In genomic region chr18:58223717-58224424, GRCh38 we compare ENCODE assay signal across 2 cellular contexts.
TF ChIP-seq lines count a peak whose summit lies in the region.

No MANE protein-coding gene starts in this region.

TF ChIP-seq in A549, 52 proteins besides CTCF, POLR2A, EP300 and RAD21 (continued from another document):
- TF ChIP-seq EHMT2 (IDR thresholded peaks at IDR 0.05; ENCODE audit: low read depth) = no peak
- no peak for TF ChIP-seq POLR2AphosphoS2 (conservative IDR thresholded peaks at IDR 0.05; ENCODE audit: low read length)
- 0 out of 2 replicates have a peak, but pooled peaks have one; percentile 31 for TF ChIP-seq USF2 (IDR thresholded peaks at IDR 0.05)
- no peak for TF ChIP-seq TFCP2L1 (CRISPR knock-in tag; IDR thresholded peaks at IDR 0.05)
- no peak for TF ChIP-seq KDM5A (IDR thresholded peaks at IDR 0.05)
- no peak for TF ChIP-seq ZSCAN20 (CRISPR knock-in tag; IDR thresholded peaks at IDR 0.05)
- 0 out of 2 replicates have a peak, but pooled peaks have one; percentile 28 for TF ChIP-seq HOXB5 (CRISPR knock-in tag; IDR thresholded peaks at IDR 0.05)
- TF ChIP-seq ZC3H11A (IDR thresholded peaks at IDR 0.05) = no peak
- TF ChIP-seq ZNF302 (CRISPR knock-in tag; IDR thresholded peaks at IDR 0.05) = no peak
- TF ChIP-seq, protein P1, sequence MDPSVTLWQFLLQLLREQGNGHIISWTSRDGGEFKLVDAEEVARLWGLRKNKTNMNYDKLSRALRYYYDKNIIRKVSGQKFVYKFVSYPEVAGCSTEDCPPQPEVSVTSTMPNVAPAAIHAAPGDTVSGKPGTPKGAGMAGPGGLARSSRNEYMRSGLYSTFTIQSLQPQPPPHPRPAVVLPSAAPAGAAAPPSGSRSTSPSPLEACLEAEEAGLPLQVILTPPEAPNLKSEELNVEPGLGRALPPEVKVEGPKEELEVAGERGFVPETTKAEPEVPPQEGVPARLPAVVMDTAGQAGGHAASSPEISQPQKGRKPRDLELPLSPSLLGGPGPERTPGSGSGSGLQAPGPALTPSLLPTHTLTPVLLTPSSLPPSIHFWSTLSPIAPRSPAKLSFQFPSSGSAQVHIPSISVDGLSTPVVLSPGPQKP (IDR thresholded peaks at IDR 0.05; ENCODE audit: low read depth, low read length) = no peak
- TF ChIP-seq, protein P2, sequence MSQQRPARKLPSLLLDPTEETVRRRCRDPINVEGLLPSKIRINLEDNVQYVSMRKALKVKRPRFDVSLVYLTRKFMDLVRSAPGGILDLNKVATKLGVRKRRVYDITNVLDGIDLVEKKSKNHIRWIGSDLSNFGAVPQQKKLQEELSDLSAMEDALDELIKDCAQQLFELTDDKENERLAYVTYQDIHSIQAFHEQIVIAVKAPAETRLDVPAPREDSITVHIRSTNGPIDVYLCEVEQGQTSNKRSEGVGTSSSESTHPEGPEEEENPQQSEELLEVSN (IDR thresholded peaks at IDR 0.05; ENCODE audit: borderline replicate concordance, low read depth) = no peak
- TF ChIP-seq ZFP36 (IDR thresholded peaks at IDR 0.05; ENCODE audit: borderline replicate concordance, partially characterized antibody) = no peak
- no peak for TF ChIP-seq HOXB13 (CRISPR knock-in tag; IDR thresholded peaks at IDR 0.05; ENCODE audit: low read depth)
- peak; percentile 65; the same call in 1 of the 2 replicates for TF ChIP-seq BHLHE40 (IDR thresholded peaks at IDR 0.05; ENCODE audit: low read depth, low read length)
- TF ChIP-seq, protein P3, sequence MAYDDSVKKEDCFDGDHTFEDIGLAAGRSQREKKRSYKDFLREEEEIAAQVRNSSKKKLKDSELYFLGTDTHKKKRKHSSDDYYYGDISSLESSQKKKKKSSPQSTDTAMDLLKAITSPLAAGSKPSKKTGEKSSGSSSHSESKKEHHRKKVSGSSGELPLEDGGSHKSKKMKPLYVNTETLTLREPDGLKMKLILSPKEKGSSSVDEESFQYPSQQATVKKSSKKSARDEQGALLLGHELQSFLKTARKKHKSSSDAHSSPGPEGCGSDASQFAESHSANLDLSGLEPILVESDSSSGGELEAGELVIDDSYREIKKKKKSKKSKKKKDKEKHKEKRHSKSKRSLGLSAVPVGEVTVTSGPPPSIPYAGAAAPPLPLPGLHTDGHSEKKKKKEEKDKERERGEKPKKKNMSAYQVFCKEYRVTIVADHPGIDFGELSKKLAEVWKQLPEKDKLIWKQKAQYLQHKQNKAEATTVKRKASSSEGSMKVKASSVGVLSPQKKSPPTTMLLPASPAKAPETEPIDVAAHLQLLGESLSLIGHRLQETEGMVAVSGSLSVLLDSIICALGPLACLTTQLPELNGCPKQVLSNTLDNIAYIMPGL (CRISPR knock-in tag; IDR thresholded peaks at IDR 0.05; ENCODE audit: borderline replicate concordance) = no peak
- peak; percentile 57; the same call in 1 of the 2 replicates for TF ChIP-seq GATA3 (IDR thresholded peaks at IDR 0.05; ENCODE audit: borderline replicate concordance)
- TF ChIP-seq FOSL2 (IDR thresholded peaks at IDR 0.05) = peak; percentile 71; the same call in 1 of the 2 replicates
- TF ChIP-seq FOSL2 (CRISPR knock-in tag; IDR thresholded peaks at IDR 0.05) = peak; percentile 88
- peak in 1 of 2 experiments; percentile 39; a peak in 2 of 5 replicates for TF ChIP-seq JUN (IDR thresholded peaks at IDR 0.05)
- no peak for TF ChIP-seq HEYL (CRISPR knock-in tag; IDR thresholded peaks at IDR 0.05)
- TF ChIP-seq JUNB (IDR thresholded peaks at IDR 0.05) = peak; percentile 76
- TF ChIP-seq, protein P4, sequence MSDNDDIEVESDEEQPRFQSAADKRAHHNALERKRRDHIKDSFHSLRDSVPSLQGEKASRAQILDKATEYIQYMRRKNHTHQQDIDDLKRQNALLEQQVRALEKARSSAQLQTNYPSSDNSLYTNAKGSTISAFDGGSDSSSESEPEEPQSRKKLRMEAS (IDR thresholded peaks at IDR 0.05) = peak; percentile 81
- TF ChIP-seq, protein P5, sequence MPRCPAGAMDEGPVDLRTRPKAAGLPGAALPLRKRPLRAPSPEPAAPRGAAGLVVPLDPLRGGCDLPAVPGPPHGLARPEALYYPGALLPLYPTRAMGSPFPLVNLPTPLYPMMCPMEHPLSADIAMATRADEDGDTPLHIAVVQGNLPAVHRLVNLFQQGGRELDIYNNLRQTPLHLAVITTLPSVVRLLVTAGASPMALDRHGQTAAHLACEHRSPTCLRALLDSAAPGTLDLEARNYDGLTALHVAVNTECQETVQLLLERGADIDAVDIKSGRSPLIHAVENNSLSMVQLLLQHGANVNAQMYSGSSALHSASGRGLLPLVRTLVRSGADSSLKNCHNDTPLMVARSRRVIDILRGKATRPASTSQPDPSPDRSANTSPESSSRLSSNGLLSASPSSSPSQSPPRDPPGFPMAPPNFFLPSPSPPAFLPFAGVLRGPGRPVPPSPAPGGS (IDR thresholded peaks at IDR 0.05) = 0 out of 3 replicates have a peak, but pooled peaks have one; percentile 49
- no peak for TF ChIP-seq CBX2 (IDR thresholded peaks at IDR 0.05; ENCODE audit: borderline replicate concordance, low read depth)
- peak; percentile 68; the same call in 1 of the 2 replicates for TF ChIP-seq TP53 (CRISPR knock-in tag; IDR thresholded peaks at IDR 0.05)
- 0 out of 2 replicates have a peak, but pooled peaks have one; percentile 63 for TF ChIP-seq EHF (CRISPR knock-in tag; IDR thresholded peaks at IDR 0.05)
- no peak for TF ChIP-seq FOXS1 (CRISPR knock-in tag; IDR thresholded peaks at IDR 0.05)
- no peak for TF ChIP-seq KDM1A (IDR thresholded peaks at IDR 0.05; ENCODE audit: low read depth)
- no peak for TF ChIP-seq CBX8 (IDR thresholded peaks at IDR 0.05)
- peak; percentile 25 to 44; a peak in 1 of 4 replicates for TF ChIP-seq CEBPB (IDR thresholded peaks at IDR 0.05)
- no peak for TF ChIP-seq HES2 (IDR thresholded peaks at IDR 0.05)
- no peak for TF ChIP-seq PHF8 (IDR thresholded peaks at IDR 0.05; ENCODE audit: borderline replicate concordance, low read depth)

TF ChIP-seq in GM12878, 131 proteins besides CTCF, POLR2A, EP300 and RAD21 (continued from another document):
- peak; percentile 60 for TF ChIP-seq ZNF687 (IDR thresholded peaks at IDR 0.05)
- TF ChIP-seq GATAD2B (conservative IDR thresholded peaks at IDR 0.05; ENCODE audit: low read depth) = 0 out of 2 replicates have a peak, but pooled peaks have one; percentile 13
- TF ChIP-seq IKZF1 (conservative IDR thresholded peaks at IDR 0.05) = peak; percentile 59
- peak; percentile 67 for TF ChIP-seq EED (IDR thresholded peaks at IDR 0.05; ENCODE audit: low read depth)
- TF ChIP-seq CREM (IDR thresholded peaks at IDR 0.05; ENCODE audit: low read depth) = no peak
- 0 out of 2 replicates have a peak, but pooled peaks have one; percentile 45 for TF ChIP-seq DPF2 (IDR thresholded peaks at IDR 0.05)
- peak; percentile 85 for TF ChIP-seq NR2F1 (conservative IDR thresholded peaks at IDR 0.05)
- TF ChIP-seq PAX5 (IDR thresholded peaks at IDR 0.05; ENCODE audit: borderline replicate concordance, low read depth, low read length) = no peak
- no peak for TF ChIP-seq ASH2L (IDR thresholded peaks at IDR 0.05; ENCODE audit: borderline replicate concordance, low read depth)
- peak in 1 of 2 experiments; percentile 34; a peak in 1 of 4 replicates for TF ChIP-seq IKZF2 (IDR thresholded peaks at IDR 0.05)
